In genomic region chr5:32587067-32587551, GRCh38 we compare ENCODE assay signal across 8 cellular contexts. TPM values are rescaled to one million over a fixed set of nuclear protein-coding genes. Genes with fewer than 3 reads are reported as not detected.
DNase-seq lines count a peak whose midpoint lies in the region; ATAC-seq and TF ChIP-seq lines count a peak whose summit lies in the region.

No MANE protein-coding gene starts in this region.

- WGBS in psoas muscle, 3 donors: 62 to 73% (median 68%) methylated on average over 6 of the region's 6 CpGs

- peak overlapping the region; percentile 94 for H3K4me2 ChIP-seq in PC-9

- H3K4me1 ChIP-seq in PC-9 (replicated peaks; ENCODE audit: insufficient read depth) (peaks cover 10% of the 10 kb centered on the region), psoas muscle (peaks cover 13% of the 10 kb centered on the region)

- peaks cover 8% of the 10 kb centered on the region for H3F3A ChIP-seq in PC-9 (ENCODE audit: insufficient read depth, low read depth)

- DNase-seq in GM12864 (ENCODE audit: low read depth): no peak
- no peak for DNase-seq in PC-9
- DNase-seq in epithelial cell of esophagus (ENCODE audit: low read depth): no peak
- DNase-seq in psoas muscle: no peak
- DNase-seq in NCI-H146 (lab: John Stamatoyannopoulos, UW): no peak
- no peak for DNase-seq in mesenteric fat pad (ENCODE audit: low spot score)

- H3K4me3 ChIP-seq in GM12864 (ENCODE audit: low read depth, low read length) (peak overlapping the region; percentile 89), PC-9 (peak overlapping the region; percentile 84; the same call in 1 of the 2 replicates), epithelial cell of esophagus (ENCODE audit: low read length) (peak overlapping the region; percentile 92), psoas muscle (peak overlapping the region; percentile 96)

- H3K9me3 ChIP-seq in PC-9 (ENCODE audit: insufficient read depth, low read depth) (no peaks in the 10 kb centered on the region), psoas muscle (no peaks in the 10 kb centered on the region)

- no peaks in the 10 kb centered on the region for H3K9me2 ChIP-seq in PC-9 (ENCODE audit: insufficient read depth)

- no peak overlapping the region for H2AFZ ChIP-seq in PC-9

- CTCF ChIA-PET in PC-9 (lab: Charles Lee): no interaction called here

- ATAC-seq in psoas muscle: no peak
- no peak for ATAC-seq in GM21360 (IDR thresholded peaks at IDR 0.05; ENCODE audit: unreplicated experiment)
- ATAC-seq in GM19397 (IDR thresholded peaks at IDR 0.05; ENCODE audit: unreplicated experiment): no peak

- peaks cover 54% of the 10 kb centered on the region for H4K20me1 ChIP-seq in PC-9 (ENCODE audit: insufficient read depth)

- intact Hi-C loops in PC-9 (cut with micrococcal nuclease; ENCODE audit: unreplicated experiment) (loop anchor here (5.0 to 10.0 kb wide), 2 partner anchors 195 to 272 kb away; partner anchors contain the start of gene MTMR12), psoas muscle (cut with DNase I) (loop anchor here in 1 of 2 donors (5.0 kb wide), 1 partner anchor 95 kb away; no protein-coding TSS in a partner anchor)

- H3K27me3 ChIP-seq in PC-9 (ENCODE audit: insufficient read depth, low read depth) (no peaks in the 10 kb centered on the region), psoas muscle (ENCODE audit: insufficient read depth in 3 of 3, low read length in 2 of 3) (no peaks in the 10 kb centered on the region)

- peaks cover 43% of the 10 kb centered on the region for H3K79me2 ChIP-seq in PC-9 (ENCODE audit: low read depth)

- H3K36me3 ChIP-seq in PC-9 (ENCODE audit: low read depth) (peaks cover 31% of the 10 kb centered on the region), psoas muscle (ENCODE audit: insufficient read depth in 1 of 2, low read depth in 1 of 2) (peaks cover 3 to 33% of the 10 kb centered on the region in 2 donors)

- TF ChIP-seq CTCF in GM12864 (IDR thresholded peaks at IDR 0.05; ENCODE audit: low read depth, low read length, missing control alignments) (no peak), PC-9 (conservative IDR thresholded peaks at IDR 0.05) (no peak), epithelial cell of esophagus (IDR thresholded peaks at IDR 0.05; ENCODE audit: insufficient read depth, low read depth, low read length, missing control alignments) (no peak), psoas muscle (IDR thresholded peaks at IDR 0.05) (no peak)

- POLR2A ChIA-PET in PC-9 (lab: Charles Lee; ENCODE audit: unreplicated experiment): no interaction called here

- no TSS peak for BruUV-seq in PC-9 (replicated peaks; lab: Mats Ljungman, UMichigan)

- H3K27ac ChIP-seq in PC-9 (no peak overlapping the region), psoas muscle (peak overlapping the region; percentile 100)

RNA-seq across cellular contexts. Expression of gene SUB1, which starts 1.8 kb away (rescaled TPM):
- total RNA-seq in PC-9 (2021) (314 and 328 TPM in 2 replicates), psoas muscle (100 to 1,000 TPM; 112 to 174 (median 150) TPM), mesenteric fat pad (295 TPM)
- polyA plus RNA-seq in psoas muscle: 100 to 1,000 TPM; 102 to 175 (median 138) TPM
